In the genomic region with DNA sequence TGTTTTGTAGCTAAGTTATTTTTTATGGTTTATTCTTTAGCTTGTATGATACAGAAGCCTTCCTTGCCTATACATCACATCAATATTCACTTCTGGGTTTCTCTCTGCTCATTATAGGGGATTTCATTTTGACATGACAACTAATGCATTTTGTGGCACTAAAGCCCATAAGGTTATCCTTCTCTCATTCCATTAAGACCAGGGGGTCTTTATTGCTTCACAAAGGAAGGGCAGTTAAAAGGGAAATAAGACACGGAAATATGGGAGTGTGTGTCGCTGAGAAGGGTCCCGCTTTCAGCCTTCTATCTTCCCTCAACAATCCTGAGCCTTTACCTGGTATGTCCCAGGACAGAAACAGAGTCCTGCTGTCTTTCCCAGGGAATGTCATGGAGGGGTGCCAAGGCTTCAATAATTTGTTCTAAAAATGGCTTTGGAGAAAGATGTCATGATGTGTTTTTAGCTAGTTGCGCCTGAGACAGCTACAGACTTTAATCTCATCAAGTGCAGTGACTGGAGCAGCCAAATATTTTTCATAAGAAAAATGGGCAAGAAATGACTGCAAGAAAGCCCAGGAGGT, we compare ENCODE assay signal across 36 cellular contexts.
"Had no signal": no experiment of that assay in that cellular context is flagged by ENCODE, and none has a peak within 500 bp of the region (broad histone marks: within the 10 kb centered on the region; RNA-seq: fewer than 3 reads in every experiment).

No MANE protein-coding gene starts in this region.

- H3K9me3 ChIP-seq: adrenal gland, ascending aorta had no signal

- H3K4me3 Mint-ChIP-seq: activated B cell treated with CpG ODN at 0.5 μM for 24 hours; activated CD4-positive, alpha-beta memory T cell treated with anti-CD3 and anti-CD28 coated beads, Interleukin-2, amount 10 ng/mL, durations not matched to agents 7 days and 5 days; activated CD4-positive, alpha-beta T cell treated with anti-CD3 and anti-CD28 coated beads, Interleukin-2, amount 10 ng/mL, durations not matched to agents 24 days and 14 days; activated CD8-positive, alpha-beta memory T cell treated with anti-CD3 and anti-CD28 coated beads, Interleukin-2, amount 10 ng/mL, durations not matched to agents 7 days and 5 days; activated CD8-positive, alpha-beta T cell treated with anti-CD3 and anti-CD28 coated beads, Interleukin-2, amount 10 ng/mL, durations not matched to agents 7 days and 5 days; activated naive CD4-positive, alpha-beta T cell treated with anti-CD3 and anti-CD28 coated beads for 36 hours; activated naive CD8-positive, alpha-beta T cell treated with anti-CD3 and anti-CD28 coated beads for 36 hours; activated T-cell treated with anti-CD3 and anti-CD28 coated beads, Interleukin-2, amount 50 U/mL, for 4 hours; activated T-cell treated with anti-CD3 and anti-CD28 coated beads, Interleukin-2, amount 50 U/mL, for 72 hours; activated T-helper 1 cell treated with anti-CD3 and anti-CD28 coated beads, Interleukin-12 subunit alpha, Interleukin-12 subunit beta, Interleukin-2, Interleukin-4 antibody, amounts not matched to agents 30 ng/mL and 10 ng/mL and 1 ng/mL, durations not matched to agents 14 hours and 24 hours and 36 hours; activated T-helper 17 cell treated with anti-CD3 and anti-CD28 coated beads, Interleukin-2, amount 50 U/mL, for 72 hours; brain; central memory CD8-positive, alpha-beta T cell; T-helper 1 cell treated with Interleukin-12 subunit alpha and Interleukin-12 subunit beta and Interleukin-4 antibody, amounts not matched to agents 30 μg/mL and 1 μg/mL, for 36 hours; T-helper 2 cell treated with Interferon-gamma antibody and Interleukin-4, amounts not matched to agents 5 μg/mL and 100 μg/mL, for 36 hours had no signal

- H3K27ac Mint-ChIP-seq: activated B cell treated with CpG ODN at 0.5 μM for 24 hours; activated CD4-positive, alpha-beta memory T cell treated with anti-CD3 and anti-CD28 coated beads, Interleukin-2, amount 10 ng/mL, durations not matched to agents 7 days and 5 days; activated CD8-positive, alpha-beta memory T cell treated with anti-CD3 and anti-CD28 coated beads, Interleukin-2, amount 10 ng/mL, durations not matched to agents 7 days and 5 days; activated CD8-positive, alpha-beta T cell treated with anti-CD3 and anti-CD28 coated beads, Interleukin-2, amount 10 ng/mL, durations not matched to agents 7 days and 5 days; activated naive CD4-positive, alpha-beta T cell treated with anti-CD3 and anti-CD28 coated beads for 36 hours; activated naive CD4-positive, alpha-beta T cell treated with anti-CD3 and anti-CD28 coated beads, Interleukin-2, amount 50 U/mL, for 72 hours; activated naive CD8-positive, alpha-beta T cell treated with anti-CD3 and anti-CD28 coated beads for 36 hours; activated T-cell treated with anti-CD3 and anti-CD28 coated beads, Interleukin-2, amount 50 U/mL, for 72 hours; activated T-helper 1 cell treated with anti-CD3 and anti-CD28 coated beads, Interleukin-12 subunit alpha, Interleukin-12 subunit beta, Interleukin-2, Interleukin-4 antibody, amounts not matched to agents 30 ng/mL and 10 ng/mL and 1 ng/mL, durations not matched to agents 14 hours and 24 hours and 36 hours; activated T-helper 17 cell treated with anti-CD3 and anti-CD28 coated beads, Interleukin-2, amount 50 U/mL, for 72 hours; brain; T-helper 1 cell treated with Interleukin-12 subunit alpha and Interleukin-12 subunit beta and Interleukin-4 antibody, amounts not matched to agents 30 μg/mL and 1 μg/mL, for 36 hours; T-helper 2 cell treated with Interferon-gamma antibody and Interleukin-4, amounts not matched to agents 5 μg/mL and 100 μg/mL, for 36 hours had no signal

- ATAC-seq: activated CD8-positive, alpha-beta memory T cell treated with anti-CD3 and anti-CD28 coated beads, Interleukin-2, amount 10 ng/mL, durations not matched to agents 7 days and 5 days; activated CD8-positive, alpha-beta T cell treated with anti-CD3 and anti-CD28 coated beads, Interleukin-2, amount 10 ng/mL, durations not matched to agents 7 days and 5 days; activated naive CD4-positive, alpha-beta T cell treated with anti-CD3 and anti-CD28 coated beads, Interleukin-2, amount 50 U/mL, for 72 hours; activated T-cell treated with anti-CD3 and anti-CD28 coated beads, Interleukin-2, amount 50 U/mL, for 4 hours; activated T-cell treated with anti-CD3 and anti-CD28 coated beads, Interleukin-2, amount 50 U/mL, for 72 hours; activated T-helper 17 cell treated with anti-CD3 and anti-CD28 coated beads, Interleukin-2, amount 50 U/mL, for 72 hours had no signal

- H3K27me3 Mint-ChIP-seq: activated B cell treated with CpG ODN at 0.5 μM for 24 hours; activated naive CD8-positive, alpha-beta T cell treated with anti-CD3 and anti-CD28 coated beads for 36 hours; brain had no signal

- H3K36me3 ChIP-seq: adrenal gland, ascending aorta, cardiac muscle cell had no signal

- DNase-seq: activated B cell treated with CpG ODN at 0.5 μM for 24 hours; activated CD4-positive, alpha-beta memory T cell treated with anti-CD3 and anti-CD28 coated beads, Interleukin-2, amount 10 ng/mL, durations not matched to agents 7 days and 5 days; activated CD4-positive, alpha-beta T cell treated with anti-CD3 and anti-CD28 coated beads for 4 hours; activated CD4-positive, alpha-beta T cell treated with anti-CD3 and anti-CD28 coated beads, Interleukin-2, amount 10 ng/mL, durations not matched to agents 24 days and 14 days; activated CD4-positive, alpha-beta T cell treated with anti-CD3 and anti-CD28 coated beads, Interleukin-2, amount 50 U/mL, for 48 hours; activated CD4-positive, CD25-positive, alpha-beta regulatory T cell treated with anti-CD3 and anti-CD28 coated beads, Interleukin-2, amount 50 U/mL, for 72 hours; activated CD8-positive, alpha-beta memory T cell treated with anti-CD3 and anti-CD28 coated beads for 24 hours; activated CD8-positive, alpha-beta memory T cell treated with anti-CD3 and anti-CD28 coated beads, Interleukin-2, amount 10 ng/mL, durations not matched to agents 7 days and 5 days; activated CD8-positive, alpha-beta memory T cell treated with anti-CD3 and anti-CD28 coated beads, Interleukin-2, amount 50 U/mL, for 48 hours; activated CD8-positive, alpha-beta T cell treated with anti-CD3 and anti-CD28 coated beads, Interleukin-2, amount 10 ng/mL, durations not matched to agents 7 days and 5 days; activated effector memory CD4-positive, alpha-beta T cell treated with anti-CD3 and anti-CD28 coated beads, Interleukin-2, amount 50 U/mL, for 16 hours; activated gamma-delta T cell treated with Interleukin-2 at 50 U/mL for 16 hours; activated naive CD4-positive, alpha-beta T cell; activated naive CD4-positive, alpha-beta T cell treated with anti-CD3 and anti-CD28 coated beads for 36 hours; activated naive CD4-positive, alpha-beta T cell treated with anti-CD3 and anti-CD28 coated beads, Interleukin-2, amount 50 U/mL, for 16 hours; activated naive CD8-positive, alpha-beta T cell treated with anti-CD3 and anti-CD28 coated beads for 36 hours; activated T-cell treated with anti-CD3 and anti-CD28 coated beads, Interleukin-2, amount 50 U/mL, for 1 hour; activated T-cell treated with anti-CD3 and anti-CD28 coated beads, Interleukin-2, amount 50 U/mL, for 4 hours; activated T-cell treated with anti-CD3 and anti-CD28 coated beads, Interleukin-2, amount 50 U/mL, for 72 hours; adrenal gland; amniotic stem cell; caudate nucleus; cerebellar nuclear complex; T-helper 1 cell; T-helper 2 cell; T-helper 9 cell had no signal

- H3K27ac ChIP-seq: adrenal gland, ascending aorta, cardiac muscle cell, VCaP had no signal

- H3K27me3 ChIP-seq: adrenal gland, ascending aorta, cardiac muscle cell had no signal

- H3K36me3 Mint-ChIP-seq: activated CD8-positive, alpha-beta memory T cell treated with anti-CD3 and anti-CD28 coated beads, Interleukin-2, amount 10 ng/mL, durations not matched to agents 7 days and 5 days; activated naive CD4-positive, alpha-beta T cell treated with anti-CD3 and anti-CD28 coated beads, Interleukin-2, amount 50 U/mL, for 72 hours; activated naive CD8-positive, alpha-beta T cell treated with anti-CD3 and anti-CD28 coated beads for 36 hours; brain had no signal

- H3K4me3 ChIP-seq: adrenal gland, ascending aorta, cardiac muscle cell had no signal

- H3K4me1 Mint-ChIP-seq: activated B cell treated with CpG ODN at 0.5 μM for 24 hours; brain; central memory CD8-positive, alpha-beta T cell had no signal

- H3K4me1 ChIP-seq: adrenal gland, ascending aorta had no signal

- H3K9me3 Mint-ChIP-seq: activated B cell treated with CpG ODN at 0.5 μM for 24 hours; activated CD4-positive, alpha-beta memory T cell treated with anti-CD3 and anti-CD28 coated beads, Interleukin-2, amount 10 ng/mL, durations not matched to agents 7 days and 5 days; activated CD4-positive, alpha-beta T cell treated with anti-CD3 and anti-CD28 coated beads, Interleukin-2, amount 10 ng/mL, durations not matched to agents 24 days and 14 days; activated naive CD4-positive, alpha-beta T cell treated with anti-CD3 and anti-CD28 coated beads for 36 hours; activated naive CD4-positive, alpha-beta T cell treated with anti-CD3 and anti-CD28 coated beads, Interleukin-2, amount 50 U/mL, for 72 hours; activated naive CD8-positive, alpha-beta T cell treated with anti-CD3 and anti-CD28 coated beads for 36 hours; activated T-cell treated with anti-CD3 and anti-CD28 coated beads, Interleukin-2, amount 50 U/mL, for 4 hours; activated T-helper 1 cell treated with anti-CD3 and anti-CD28 coated beads, Interleukin-12 subunit alpha, Interleukin-12 subunit beta, Interleukin-2, Interleukin-4 antibody, amounts not matched to agents 30 ng/mL and 10 ng/mL and 1 ng/mL, durations not matched to agents 14 hours and 24 hours and 36 hours; activated T-helper 17 cell treated with anti-CD3 and anti-CD28 coated beads, Interleukin-2, amount 50 U/mL, for 72 hours; central memory CD8-positive, alpha-beta T cell; T-helper 1 cell treated with Interleukin-12 subunit alpha and Interleukin-12 subunit beta and Interleukin-4 antibody, amounts not matched to agents 30 μg/mL and 1 μg/mL, for 36 hours; T-helper 2 cell treated with Interferon-gamma antibody and Interleukin-4, amounts not matched to agents 5 μg/mL and 100 μg/mL, for 36 hours had no signal
